Comparison of ENCODE assay signal across 1 cellular context in the genomic region with DNA sequence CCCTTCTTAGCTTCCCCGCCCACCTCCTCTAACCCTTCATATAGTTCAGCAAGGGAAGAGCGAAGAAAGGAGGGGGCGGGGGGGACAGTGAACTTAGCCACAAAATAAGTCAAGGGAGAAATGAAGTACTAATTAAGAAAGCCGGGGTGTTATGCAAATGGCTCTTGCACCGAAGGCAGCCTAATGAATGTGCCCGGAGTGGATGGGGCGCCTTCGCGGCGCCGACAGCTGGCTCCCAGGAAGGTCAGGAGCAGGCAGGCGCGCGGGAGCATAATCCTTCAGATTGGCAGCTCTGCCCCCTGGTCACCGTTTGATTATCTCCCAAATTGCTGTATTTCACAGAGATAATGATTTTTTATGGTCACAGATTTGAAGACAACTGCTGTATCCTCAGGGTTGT.
TF ChIP-seq lines count a peak whose summit lies in the region.

No MANE protein-coding gene starts in this region.

TF ChIP-seq in K562, 482 proteins besides CTCF, POLR2A, EP300 and RAD21 (continued from another document):
- TF ChIP-seq, protein P1, sequence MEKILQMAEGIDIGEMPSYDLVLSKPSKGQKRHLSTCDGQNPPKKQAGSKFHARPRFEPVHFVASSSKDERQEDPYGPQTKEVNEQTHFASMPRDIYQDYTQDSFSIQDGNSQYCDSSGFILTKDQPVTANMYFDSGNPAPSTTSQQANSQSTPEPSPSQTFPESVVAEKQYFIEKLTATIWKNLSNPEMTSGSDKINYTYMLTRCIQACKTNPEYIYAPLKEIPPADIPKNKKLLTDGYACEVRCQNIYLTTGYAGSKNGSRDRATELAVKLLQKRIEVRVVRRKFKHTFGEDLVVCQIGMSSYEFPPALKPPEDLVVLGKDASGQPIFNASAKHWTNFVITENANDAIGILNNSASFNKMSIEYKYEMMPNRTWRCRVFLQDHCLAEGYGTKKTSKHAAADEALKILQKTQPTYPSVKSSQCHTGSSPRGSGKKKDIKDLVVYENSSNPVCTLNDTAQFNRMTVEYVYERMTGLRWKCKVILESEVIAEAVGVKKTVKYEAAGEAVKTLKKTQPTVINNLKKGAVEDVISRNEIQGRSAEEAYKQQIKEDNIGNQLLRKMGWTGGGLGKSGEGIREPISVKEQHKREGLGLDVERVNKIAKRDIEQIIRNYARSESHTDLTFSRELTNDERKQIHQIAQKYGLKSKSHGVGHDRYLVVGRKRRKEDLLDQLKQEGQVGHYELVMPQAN (IDR thresholded peaks at IDR 0.05; ENCODE audit: borderline replicate concordance): no peak
- TF ChIP-seq ZNF695 (CRISPR knock-in tag; IDR thresholded peaks at IDR 0.05) (no peak), PTBP1 (IDR thresholded peaks at IDR 0.05; ENCODE audit: low read depth, low read length) (no peak), POLR2AphosphoS2 (IDR thresholded peaks at IDR 0.05; ENCODE audit: low read length) (no peak), RBM22 (IDR thresholded peaks at IDR 0.05; ENCODE audit: low read depth, low read length, poor library complexity, severe bottlenecking) (no peak)
